In genomic region chrX:74291577-74291963, GRCh38 we compare ENCODE assay signal across 8 cellular contexts. TPM values are rescaled to one million over a fixed set of nuclear protein-coding genes. Genes with fewer than 3 reads are reported as not detected.
DNase-seq lines count a peak whose midpoint lies in the region; ATAC-seq and TF ChIP-seq lines count a peak whose summit lies in the region.

No MANE protein-coding gene starts in this region.

- peaks cover 29% of the 10 kb centered on the region for H3K4me1 Mint-ChIP-seq in activated naive CD4-positive, alpha-beta T cell treated with anti-CD3 and anti-CD28 coated beads, Interleukin-2, amount 50 U/mL, for 24 hours

- peak overlapping the region; percentile 97 for H3K4me3 Mint-ChIP-seq in activated naive CD4-positive, alpha-beta T cell treated with anti-CD3 and anti-CD28 coated beads, Interleukin-2, amount 50 U/mL, for 24 hours

- H3K4me1 ChIP-seq in adrenal gland (replicated peaks in 1 of 2) (peaks cover 0 to 13% of the 10 kb centered on the region in 2 donors), urinary bladder (ENCODE audit: insufficient read depth) (no peaks in the 10 kb centered on the region)

- H3K4me3 ChIP-seq in adrenal gland (peak overlapping the region in 3 of 4 donors; percentile 36 to 73 (median 40)), lower leg skin (ENCODE audit: low read depth, poor library complexity, severe bottlenecking) (peak overlapping the region; percentile 45), urinary bladder (ENCODE audit: low read depth, low read length) (peak overlapping the region; percentile 58)

- H3K36me3 ChIP-seq in adrenal gland (replicated peaks in 1 of 2): no peaks in the 10 kb centered on the region
- H3K36me3 ChIP-seq in urinary bladder (ENCODE audit: insufficient read depth): no peaks in the 10 kb centered on the region

- no peak for ATAC-seq in HG02981 (IDR thresholded peaks at IDR 0.05; ENCODE audit: unreplicated experiment)

- no peaks in the 10 kb centered on the region for H3K27me3 Mint-ChIP-seq in activated naive CD4-positive, alpha-beta T cell treated with anti-CD3 and anti-CD28 coated beads, Interleukin-2, amount 50 U/mL, for 24 hours

- peaks cover 2% of the 10 kb centered on the region for H3K36me3 Mint-ChIP-seq in activated naive CD4-positive, alpha-beta T cell treated with anti-CD3 and anti-CD28 coated beads, Interleukin-2, amount 50 U/mL, for 24 hours

- H3K27ac ChIP-seq in adrenal gland (peak overlapping the region; percentile 40 to 95 (median 88)), urinary bladder (ENCODE audit: low read depth) (peak overlapping the region; percentile 80)

- TF ChIP-seq POLR2A in adrenal gland (IDR thresholded peaks at IDR 0.05) (no peak), lower leg skin (IDR thresholded peaks at IDR 0.05) (no peak)

- H3K9me3 ChIP-seq in adrenal gland (replicated peaks in 1 of 3): no peaks in the 10 kb centered on the region

- TF ChIP-seq CTCF in adrenal gland (IDR thresholded peaks at IDR 0.05) (no peak), lower leg skin (IDR thresholded peaks at IDR 0.05) (no peak)

- intact Hi-C loops in adrenal gland (cut with DNase I) (no loop called here), lower leg skin (cut with DNase I; ENCODE audit: low total_unique reads) (no loop called here)

- H3K27me3 ChIP-seq in adrenal gland: no peaks in the 10 kb centered on the region

- H3K9me3 Mint-ChIP-seq in activated naive CD4-positive, alpha-beta T cell treated with anti-CD3 and anti-CD28 coated beads, Interleukin-2, amount 50 U/mL, for 24 hours: no peaks in the 10 kb centered on the region

- WGBS in adrenal gland, 4 donors: 0 to 28% (median 13%) methylated on average over 6 of the region's 6 CpGs
- 0 to 32% methylated on average over 6 of the region's 6 CpGs for WGBS in lower leg skin, 2 donors
- 0% methylated on average over 6 of the region's 6 CpGs for WGBS in urinary bladder

- no peak for DNase-seq in activated naive CD4-positive, alpha-beta T cell (lab: John Stamatoyannopoulos, UW)
- DNase-seq in adrenal gland (no peak), lower leg skin (ENCODE audit: low spot score in 2 of 2) (no peak), hippocampal formation (lab: John Stamatoyannopoulos, UW) (no peak), EL (no peak)

- H3K27ac Mint-ChIP-seq in activated naive CD4-positive, alpha-beta T cell treated with anti-CD3 and anti-CD28 coated beads, Interleukin-2, amount 50 U/mL, for 24 hours: peak overlapping the region; percentile 99

RNA-seq across cellular contexts. Expression of gene ZCCHC13, which starts 12.4 kb away (rescaled TPM):
- not detected for total RNA-seq in adrenal gland
- not detected for polyA plus RNA-seq in adrenal gland
- total RNA-seq in lower leg skin: not detected
- not detected for total RNA-seq in urinary bladder
- not detected for polyA plus RNA-seq in urinary bladder
